In the genomic region with DNA sequence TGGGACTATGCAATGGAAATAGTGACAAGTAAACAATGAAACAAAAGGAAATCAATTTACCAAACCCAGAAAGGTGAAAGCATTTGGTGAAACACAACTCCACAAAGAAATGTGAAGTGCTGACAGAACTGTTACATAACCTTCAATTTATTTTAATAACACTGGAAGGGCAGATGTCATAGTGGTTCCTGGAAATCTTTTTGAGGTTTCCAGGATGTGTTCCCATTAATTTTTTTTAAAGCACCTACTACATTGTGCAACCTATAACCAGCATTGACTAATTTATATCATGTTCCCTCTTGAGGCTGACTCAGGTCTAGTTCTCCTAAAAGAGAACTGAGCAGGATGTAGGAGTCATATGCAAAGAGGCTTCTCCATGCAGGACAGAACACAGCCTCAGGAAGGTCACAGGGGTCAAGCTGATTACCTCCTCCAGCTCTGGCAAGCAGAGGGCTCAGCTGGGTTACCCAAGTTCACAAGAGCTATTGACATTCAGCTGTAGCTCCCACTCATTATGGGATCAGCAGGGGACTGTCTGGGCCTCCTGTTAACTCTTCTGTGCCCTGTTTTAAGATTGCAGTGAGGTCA, we compare ENCODE assay signal across 8 cellular contexts.
DNase-seq lines count a peak whose midpoint lies in the region; ATAC-seq and TF ChIP-seq lines count a peak whose summit lies in the region.

No MANE protein-coding gene starts in this region.

- H3K9me3 Mint-ChIP-seq in activated naive CD8-positive, alpha-beta T cell treated with anti-CD3 and anti-CD28 coated beads, Interleukin-2, amount 50 U/mL, for 24 hours, result no peaks in the 10 kb centered on the region

- DNase-seq in CD1c-positive myeloid dendritic cell (ENCODE audit: extremely low spot score) (peak; percentile 93), HS-5 (ENCODE audit: low read depth) (peak; percentile 85), kidney glomerular epithelial cell (lab: John Stamatoyannopoulos, UW) (peak; percentile 56), NK-92 (lab: John Stamatoyannopoulos, UW; ENCODE audit: unreplicated experiment) (no peak), germinal center (ENCODE audit: low spot score) (no peak), tibial nerve (ENCODE audit: low spot score in 2 of 2) (no peak)
- no peak for DNase-seq in activated naive CD8-positive, alpha-beta T cell treated with anti-CD3 and anti-CD28 coated beads, Interleukin-2, amount 50 U/mL, for 24 hours
- DNase-seq in stimulated activated naive CD4-positive, alpha-beta T cell treated with Interleukin-2 at 50 U/mL for 16 hours (lab: John Stamatoyannopoulos, UW), result no peak

- H3K4me1 ChIP-seq in tibial nerve, result peaks cover 0 to 14% (median 0%) of the 10 kb centered on the region in 4 donors

- peak; percentile 68 for ATAC-seq in activated naive CD8-positive, alpha-beta T cell treated with anti-CD3 and anti-CD28 coated beads, Interleukin-2, amount 50 U/mL, for 24 hours

- H3K27ac ChIP-seq in tibial nerve, result no peak overlapping the region

- no peak for TF ChIP-seq POLR2A in tibial nerve (IDR thresholded peaks at IDR 0.05)

- no peaks in the 10 kb centered on the region for H3K9me3 ChIP-seq in tibial nerve

- peaks cover 4% of the 10 kb centered on the region for H3K27me3 Mint-ChIP-seq in activated naive CD8-positive, alpha-beta T cell treated with anti-CD3 and anti-CD28 coated beads, Interleukin-2, amount 50 U/mL, for 24 hours

- no peak for TF ChIP-seq CTCF in tibial nerve (IDR thresholded peaks at IDR 0.05)

- H3K4me3 Mint-ChIP-seq in activated naive CD8-positive, alpha-beta T cell treated with anti-CD3 and anti-CD28 coated beads, Interleukin-2, amount 50 U/mL, for 24 hours, result no peak overlapping the region

- H3K4me1 Mint-ChIP-seq in activated naive CD8-positive, alpha-beta T cell treated with anti-CD3 and anti-CD28 coated beads, Interleukin-2, amount 50 U/mL, for 24 hours, result peaks cover 6% of the 10 kb centered on the region

- no peaks in the 10 kb centered on the region for H3K27me3 ChIP-seq in tibial nerve

- no peaks in the 10 kb centered on the region for H3K36me3 Mint-ChIP-seq in activated naive CD8-positive, alpha-beta T cell treated with anti-CD3 and anti-CD28 coated beads, Interleukin-2, amount 50 U/mL, for 24 hours (ENCODE audit: low read depth)

- no peak overlapping the region for H3K4me3 ChIP-seq in tibial nerve

- TF ChIP-seq EP300 in tibial nerve (IDR thresholded peaks at IDR 0.05), result peak in 1 of 2 donors; percentile 52

- no peak overlapping the region for H3K27ac Mint-ChIP-seq in activated naive CD8-positive, alpha-beta T cell treated with anti-CD3 and anti-CD28 coated beads, Interleukin-2, amount 50 U/mL, for 24 hours

- H3K36me3 ChIP-seq in tibial nerve, result no peaks in the 10 kb centered on the region

Comparison
In these comparisons a context has a peak if more than half of its experiments do, and no peak if none do; other contexts are left out.
1. DNase-seq: peak in CD1c-positive myeloid dendritic cell (single experiment), HS-5 (single experiment) and kidney glomerular epithelial cell (single experiment); none in activated naive CD8-positive, alpha-beta T cell treated with anti-CD3 and anti-CD28 coated beads, Interleukin-2, amount 50 U/mL, for 24 hours (single experiment), stimulated activated naive CD4-positive, alpha-beta T cell treated with Interleukin-2 at 50 U/mL for 16 hours (single experiment), NK-92 (single experiment), germinal center (single experiment) and tibial nerve (0 of 2).